ENCODE assay signal across 11 cellular contexts in the genomic region with DNA sequence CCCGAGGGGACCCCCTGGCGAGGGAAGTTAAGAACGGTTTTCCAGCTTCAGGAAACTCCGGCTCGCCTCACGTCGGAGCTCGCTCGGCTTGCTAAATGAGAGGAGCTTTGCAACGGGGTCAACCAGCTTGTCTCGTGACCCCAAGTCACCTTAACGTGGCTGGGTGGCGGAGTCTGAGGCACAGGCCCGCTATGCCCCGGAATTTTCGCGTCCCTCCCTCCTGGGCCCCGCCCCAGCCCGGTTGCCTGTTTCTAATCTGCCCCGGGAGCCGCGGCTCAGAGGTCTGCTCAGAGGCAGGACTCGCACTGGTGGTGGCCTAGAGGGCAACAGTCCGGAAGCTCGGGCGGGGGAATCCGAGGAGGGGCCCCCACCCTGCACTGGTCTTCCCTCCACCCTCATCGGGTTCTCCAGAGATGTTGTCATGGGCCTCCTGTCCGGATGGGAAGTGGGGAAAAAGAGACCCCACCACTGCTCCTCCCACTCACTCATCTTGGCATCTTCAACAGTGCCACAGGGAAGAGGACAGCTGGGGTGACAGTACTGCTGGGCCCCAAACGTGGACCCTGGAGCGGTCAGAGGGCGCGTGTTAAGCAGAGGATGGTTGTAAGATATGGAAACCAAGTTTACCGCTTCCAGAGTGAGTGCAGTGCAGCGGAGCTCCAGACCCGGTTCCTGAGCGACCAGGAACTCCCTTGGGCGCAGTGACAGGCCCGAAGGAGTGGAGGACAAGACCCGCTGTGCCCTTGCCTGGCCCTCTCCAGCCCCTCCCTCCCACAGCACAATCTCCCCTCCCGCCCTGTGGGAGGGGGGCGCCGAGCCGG. TPM values are rescaled to one million over a fixed set of nuclear protein-coding genes. Genes with fewer than 3 reads are reported as not detected.
DNase-seq lines count a peak whose midpoint lies in the region; ATAC-seq and TF ChIP-seq lines count a peak whose summit lies in the region.
"Had no signal": no experiment of that assay in that cellular context is flagged by ENCODE, and none has a peak within 500 bp of the region (broad histone marks: within the 10 kb centered on the region; RNA-seq: fewer than 3 reads in every experiment).

No MANE protein-coding gene starts in this region.

- peaks cover 34% of the 10 kb centered on the region for H3K4me1 ChIP-seq in psoas muscle

- no peaks in the 10 kb centered on the region for H3K9me3 ChIP-seq in SK-N-MC (ENCODE audit: low read depth, low read length)
- H3K9me3 ChIP-seq in psoas muscle, result no peaks in the 10 kb centered on the region
- H3K9me3 ChIP-seq: thyroid gland had no signal

- H3K27ac ChIP-seq in SK-N-MC, result no peak overlapping the region
- no peak overlapping the region for H3K27ac ChIP-seq in psoas muscle
- H3K27ac ChIP-seq: epithelial cell of prostate, thyroid gland had no signal

- ATAC-seq in psoas muscle, result peak; percentile 19 to 39 (median 23)
- ATAC-seq in GM18868 (IDR thresholded peaks at IDR 0.05; ENCODE audit: unreplicated experiment), result no peak

- WGBS in psoas muscle, 3 donors, result 4 to 6% (median 5%) methylated on average over 43 to 44 of the region's 44 CpGs

- intact Hi-C loops in psoas muscle (cut with DNase I), result loop anchor here (5.0 kb wide), 1 partner anchor 52 kb away; no protein-coding TSS in a partner anchor

- H3K4me3 ChIP-seq in SK-N-MC, result peak overlapping the region; percentile 47
- H3K4me3 ChIP-seq in epithelial cell of proximal tubule (ENCODE audit: low read depth, low read length), result peak overlapping the region; percentile 10
- H3K4me3 ChIP-seq in psoas muscle, result peak overlapping the region; percentile 52

- peaks cover 0 to 100% (median 69%) of the 10 kb centered on the region in 3 donors for H3K27me3 ChIP-seq in psoas muscle (ENCODE audit: insufficient read depth in 3 of 3, low read length in 2 of 3)

- TF ChIP-seq CTCF in GM10248 (IDR thresholded peaks at IDR 0.05; ENCODE audit: control extremely low read depth, extremely low read depth, low read depth, missing control alignments), result no peak
- no peak for TF ChIP-seq CTCF in epithelial cell of proximal tubule (conservative IDR thresholded peaks at IDR 0.05; ENCODE audit: low read depth, low read length)
- TF ChIP-seq CTCF in psoas muscle (IDR thresholded peaks at IDR 0.05), result no peak

- POLR2A ChIA-PET in GM10248 (lab: Yijun Ruan, JAX), result no interaction called here

- no peak overlapping the region for H3K9ac ChIP-seq in SK-N-MC (ENCODE audit: insufficient read length)

- H3K36me3 ChIP-seq in SK-N-MC (ENCODE audit: insufficient read depth, low read length) (no peaks in the 10 kb centered on the region), psoas muscle (ENCODE audit: insufficient read depth in 1 of 2, low read depth in 1 of 2) (no peaks in the 10 kb centered on the region)
- H3K36me3 ChIP-seq: thyroid gland had no signal

- CTCF ChIA-PET in GM10248 (lab: Yijun Ruan, JAX), result interaction anchor here (1.0 to 1.3 kb wide), 4 partner anchors 8 to 323 kb away, joined by 3 to 6 read pairs (median 3); no protein-coding TSS in a partner anchor

- DNase-seq in GM10248 (ENCODE audit: extremely low spot score) (peak; percentile 22), SK-N-MC (ENCODE audit: low read depth, low spot score) (no peak), epithelial cell of proximal tubule (ENCODE audit: low read depth) (no peak), psoas muscle (no peak), NCI-H2196 treated with DMSO at 0.1 percent for 48 hours (lab: John Stamatoyannopoulos, UW; ENCODE audit: unreplicated experiment) (no peak), SHP77 treated with DMSO at 0.1 percent for 48 hours (lab: John Stamatoyannopoulos, UW) (no peak), Ammon's horn (ENCODE audit: low spot score) (no peak)

RNA-seq across cellular contexts. Expression of gene NR2E1, which starts 3.4 kb away (rescaled TPM):
- total RNA-seq in epithelial cell of proximal tubule (not detected in 2 replicates), psoas muscle (not detected)
- under 1 TPM in 1 of 3 donors, not detected in 2; 0.01 TPM for polyA plus RNA-seq in psoas muscle
- total RNA-seq: NCI-H460, thyroid gland had no signal
